In genomic region chr10:28279878-28280277, GRCh38 we compare ENCODE assay signal across 20 cellular contexts. TPM values are rescaled to one million over a fixed set of nuclear protein-coding genes. Genes with fewer than 3 reads are reported as not detected.
A peak's percentile ranks its signal among the peaks of the same experiment; 100 is the strongest.
DNase-seq lines count a peak whose midpoint lies in the region; ATAC-seq and TF ChIP-seq lines count a peak whose summit lies in the region.
"Had no signal": no experiment of that assay in that cellular context is flagged by ENCODE, and none has a peak within 500 bp of the region (broad histone marks: within the 10 kb centered on the region; RNA-seq: fewer than 3 reads in every experiment).

No MANE protein-coding gene starts in this region.

- no peak overlapping the region for H2AFZ ChIP-seq in ACC112 (ENCODE audit: low read length, unreplicated experiment)
- H2AFZ ChIP-seq: PC-9 had no signal

- in situ Hi-C loops in G401 (cut with HindIII; ENCODE audit: low sequenced_read_pairs) = no loop called here

- H3K79me2 ChIP-seq in ACC112 (ENCODE audit: control insufficient read depth, insufficient read depth, low read length, unreplicated experiment) = no peaks in the 10 kb centered on the region

- H3K4me2 ChIP-seq in skeletal muscle satellite cell (ENCODE audit: low read length) = no peak overlapping the region
- H3K4me2 ChIP-seq: PC-9 had no signal

- no peak for ATAC-seq in GM21786 (IDR thresholded peaks at IDR 0.05; ENCODE audit: unreplicated experiment)

- TF ChIP-seq CTCF in esophagus muscularis mucosa (IDR thresholded peaks at IDR 0.05) = no peak

- H3K4me1 ChIP-seq in ACC112 (ENCODE audit: control insufficient read depth, insufficient read depth, low read length, unreplicated experiment) (peaks cover 10% of the 10 kb centered on the region), esophagus muscularis mucosa (peaks cover 18 to 64% (median 52%) of the 10 kb centered on the region in 4 donors), skeletal muscle satellite cell (ENCODE audit: control insufficient read depth, insufficient read depth, low read length) (peaks cover 26% of the 10 kb centered on the region)

- H3K4me3 ChIP-seq in ACC112 (ENCODE audit: low read depth, low read length) (no peak overlapping the region), esophagus muscularis mucosa (no peak overlapping the region), skeletal muscle satellite cell (ENCODE audit: low read length) (no peak overlapping the region)
- H3K4me3 ChIP-seq: PC-9, SJCRH30 had no signal

- H3K27ac ChIP-seq in ACC112 (ENCODE audit: low read depth, low read length) (peak overlapping the region; percentile 34), esophagus muscularis mucosa (replicated peaks in 1 of 4) (peak overlapping the region in 3 of 4 donors; percentile 17 to 80 (median 68))
- H3K27ac ChIP-seq: C4-2B, PC-9, RWPE1, SJCRH30 had no signal

- 74% methylated on average over 4 of the region's 4 CpGs for WGBS in esophagus muscularis mucosa

- no peak for TF ChIP-seq EP300 in esophagus muscularis mucosa (IDR thresholded peaks at IDR 0.05)

- intact Hi-C loops in esophagus muscularis mucosa (cut with DNase I) = no loop called here

- H3K9me3 ChIP-seq in esophagus muscularis mucosa = no peaks in the 10 kb centered on the region
- no peaks in the 10 kb centered on the region for H3K9me3 ChIP-seq in skeletal muscle satellite cell (replicated peaks; ENCODE audit: low read length)
- H3K9me3 ChIP-seq: SJCRH30 had no signal

- no peaks in the 10 kb centered on the region for H3K27me3 ChIP-seq in ACC112 (ENCODE audit: insufficient read depth, low read length)
- H3K27me3 ChIP-seq in esophagus muscularis mucosa = no peaks in the 10 kb centered on the region
- no peaks in the 10 kb centered on the region for H3K27me3 ChIP-seq in skeletal muscle satellite cell (ENCODE audit: control insufficient read depth, insufficient read depth, low read length)
- H3K27me3 ChIP-seq: SJCRH30 had no signal

- no peak for TF ChIP-seq POLR2A in esophagus muscularis mucosa (IDR thresholded peaks at IDR 0.05; ENCODE audit: low read depth)

- H3K36me3 ChIP-seq in ACC112 (ENCODE audit: insufficient read depth, low read length) (no peaks in the 10 kb centered on the region), esophagus muscularis mucosa (no peaks in the 10 kb centered on the region), skeletal muscle satellite cell (ENCODE audit: insufficient read depth, low read length) (no peaks in the 10 kb centered on the region)
- H3K36me3 ChIP-seq: SJCRH30 had no signal

- peak; percentile 29 for DNase-seq in G401 (ENCODE audit: low spot score)
- DNase-seq in esophagus muscularis mucosa (ENCODE audit: extremely low spot score) = peak; percentile 3
- no peak for DNase-seq in activated CD4-positive, alpha-beta T cell treated with anti-CD3 and anti-CD28 coated beads for 48 hours
- DNase-seq in activated T-cell treated with anti-CD3 and anti-CD28 coated beads for 4 hours = no peak
- DNase-seq: ACHN, DMS 273 treated with DMSO at 0.1 percent for 48 hours, DND-41, HCEC 1CT, IMR-90, NCI-H1417 treated with DMSO at 0.1 percent for 48 hours, NCI-H187 treated with DMSO at 0.1 percent for 48 hours, NCI-H226, NCI-H524 treated with DMSO at 0.1 percent for 48 hours, PC-9, SJCRH30 had no signal

- peak overlapping the region; percentile 49 for H3K9ac ChIP-seq in skeletal muscle satellite cell (ENCODE audit: low read depth, low read length)

RNA-seq across cellular contexts. Expression of gene MPP7, which starts 23.0 kb away (rescaled TPM):
- total RNA-seq in G401 (2014; rRNA removed; shearing (Covaris generic)) = 0.31 TPM in 1 of 2 replicates, not detected in the other
- 10 to 100 TPM; 30.3 to 59.1 (median 49.3) TPM for total RNA-seq in esophagus muscularis mucosa
- total RNA-seq in skeletal muscle satellite cell (2012; rRNA removed) = 0.25 TPM in 1 of 2 replicates, not detected in the other

Comparison
In these comparisons a context has a peak if more than half of its experiments do, and no peak if none do; other contexts are left out.
1. DNase-seq: peak in G401 (single experiment) and esophagus muscularis mucosa (single experiment); none in activated CD4-positive, alpha-beta T cell treated with anti-CD3 and anti-CD28 coated beads for 48 hours (single experiment) and activated T-cell treated with anti-CD3 and anti-CD28 coated beads for 4 hours (single experiment).
2. RNA of gene MPP7, which starts 23.0 kb away (total RNA-seq): 30.3 to 59.1 TPM in esophagus muscularis mucosa; 0.31 TPM in G401; every median in the first group is over 10 times any median in the second.